ENCODE assay signal across 8 cellular contexts in the genomic region with DNA sequence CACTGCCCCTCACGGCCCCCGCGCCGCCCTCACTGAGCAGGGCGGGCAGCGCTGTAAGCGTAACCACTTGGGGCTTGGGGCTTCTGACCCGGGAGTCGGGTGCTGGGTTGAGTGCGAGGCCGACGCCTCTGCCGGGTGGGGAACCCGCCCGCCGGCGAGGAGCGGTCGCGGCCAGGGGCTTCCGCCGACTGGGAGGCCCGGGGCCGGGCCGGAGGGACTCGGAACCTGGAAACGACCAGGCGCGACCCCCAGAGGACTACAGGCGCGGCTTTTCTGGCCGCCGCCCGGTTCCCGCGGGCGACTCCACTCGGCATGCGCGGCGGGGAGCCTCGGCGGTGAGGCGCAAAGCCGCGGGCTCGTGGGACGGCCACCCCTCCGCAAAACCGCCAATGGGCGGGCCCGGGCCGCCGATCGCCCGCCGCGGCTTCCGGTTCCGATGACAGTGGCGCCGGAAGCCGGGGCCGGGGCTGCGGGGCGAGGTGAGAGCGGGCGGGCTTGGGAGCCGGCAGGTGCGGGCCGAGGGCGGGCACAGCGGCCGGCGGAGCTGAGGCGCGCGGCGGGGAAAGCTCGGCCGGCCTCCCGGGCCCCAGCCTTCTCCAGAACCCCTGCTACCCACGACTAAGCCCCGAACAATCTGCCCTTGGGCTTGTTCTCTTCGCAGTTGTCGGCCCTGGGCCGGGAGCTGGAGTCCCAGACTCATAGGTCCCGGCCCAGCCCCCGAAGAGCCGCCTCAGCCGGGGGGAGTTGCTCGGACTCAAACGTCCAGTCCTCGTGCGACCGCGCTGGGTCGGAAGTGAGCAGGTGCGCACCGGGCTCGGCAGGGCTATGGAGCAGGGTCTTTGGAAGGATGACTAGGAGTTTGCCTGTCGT. TPM values are rescaled to one million over a fixed set of nuclear protein-coding genes. Genes with fewer than 3 reads are reported as not detected.
DNase-seq lines count a peak whose midpoint lies in the region; ATAC-seq and TF ChIP-seq lines count a peak whose summit lies in the region.

A gene with protein sequence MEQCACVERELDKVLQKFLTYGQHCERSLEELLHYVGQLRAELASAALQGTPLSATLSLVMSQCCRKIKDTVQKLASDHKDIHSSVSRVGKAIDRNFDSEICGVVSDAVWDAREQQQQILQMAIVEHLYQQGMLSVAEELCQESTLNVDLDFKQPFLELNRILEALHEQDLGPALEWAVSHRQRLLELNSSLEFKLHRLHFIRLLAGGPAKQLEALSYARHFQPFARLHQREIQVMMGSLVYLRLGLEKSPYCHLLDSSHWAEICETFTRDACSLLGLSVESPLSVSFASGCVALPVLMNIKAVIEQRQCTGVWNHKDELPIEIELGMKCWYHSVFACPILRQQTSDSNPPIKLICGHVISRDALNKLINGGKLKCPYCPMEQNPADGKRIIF (plus strand): TSS at position 439 of the 870 bp plus-strand sequence. CDS start 7,106 bp downstream, outside the sequence.

- no peak for TF ChIP-seq POLR2A in vagina (IDR thresholded peaks at IDR 0.05)

- ATAC-seq in GM18502 (IDR thresholded peaks at IDR 0.05; ENCODE audit: poor library complexity, unreplicated experiment) (peak; percentile 88), HG02798 (IDR thresholded peaks at IDR 0.05; ENCODE audit: poor library complexity, unreplicated experiment) (peak; percentile 92), right cardiac atrium (peak; percentile 97)

- H3K36me3 ChIP-seq in ascending aorta (peaks cover 9 to 11% of the 10 kb centered on the region in 2 donors), vagina (peaks cover 0 to 12% of the 10 kb centered on the region in 2 donors)

- H3K27me3 ChIP-seq in ascending aorta, result no peaks in the 10 kb centered on the region
- H3K27me3 ChIP-seq in right cardiac atrium (ENCODE audit: control insufficient read depth, insufficient read depth), result no peaks in the 10 kb centered on the region
- H3K27me3 ChIP-seq in vagina, result no peaks in the 10 kb centered on the region

- intact Hi-C loops in ascending aorta (cut with DNase I) (loop anchor here (1.0 kb wide), 2 partner anchors 23 to 73 kb away; a partner anchor contains a TSS), right cardiac atrium (cut with DNase I) (no loop called here), vagina (cut with DNase I) (no loop called here)

- peak; percentile 52 for DNase-seq in NCI-H146 treated with DMSO at 0.1 percent for 48 hours (lab: John Stamatoyannopoulos, UW; ENCODE audit: unreplicated experiment)
- DNase-seq in T-helper 22 cell (ENCODE audit: low read depth), result peak; percentile 66
- peak in 1 of 2 donors; percentile 89 for DNase-seq in ascending aorta (ENCODE audit: low spot score in 2 of 2)
- peak; percentile 87 to 95 (median 94) for DNase-seq in right cardiac atrium
- peak; percentile 83 for DNase-seq in putamen (ENCODE audit: low spot score)
- no peak for DNase-seq in vagina (ENCODE audit: extremely low spot score in 2 of 2)

- H3K4me1 ChIP-seq in ascending aorta, result peaks cover 0 to 12% of the 10 kb centered on the region in 2 donors
- peaks cover 6% of the 10 kb centered on the region for H3K4me1 ChIP-seq in right cardiac atrium (ENCODE audit: control insufficient read depth, insufficient read depth, low read length)
- H3K4me1 ChIP-seq in vagina, result peaks cover 18% of the 10 kb centered on the region

- H3K9me3 ChIP-seq in ascending aorta, result no peaks in the 10 kb centered on the region
- no peaks in the 10 kb centered on the region for H3K9me3 ChIP-seq in right cardiac atrium (ENCODE audit: control insufficient read depth, low read length)
- H3K9me3 ChIP-seq in vagina, result no peaks in the 10 kb centered on the region

- H3K4me3 ChIP-seq in ascending aorta, result peak within 1 kb of the TSS; percentile 78 to 80
- H3K4me3 ChIP-seq in right cardiac atrium (ENCODE audit: low read length), result peak within 1 kb of the TSS; percentile 99
- peak within 1 kb of the TSS; percentile 62 to 85 for H3K4me3 ChIP-seq in vagina

- H3K27ac ChIP-seq in ascending aorta (peak within 1 kb of the TSS; percentile 93 to 95), right cardiac atrium (ENCODE audit: low read length) (peak within 1 kb of the TSS; percentile 90), vagina (peak within 1 kb of the TSS; percentile 83)

- under 1% methylated on average over 102 of the region's 102 CpGs for WGBS in right cardiac atrium

- TF ChIP-seq CTCF in ascending aorta (IDR thresholded peaks at IDR 0.05) (no peak), vagina (IDR thresholded peaks at IDR 0.05) (no peak)

RNA-seq across cellular contexts. Expression of the gene that starts here (rescaled TPM):
- total RNA-seq in ascending aorta (81.6 TPM), right cardiac atrium (10 to 100 TPM; 32.2 to 41.7 (median 34.2) TPM), vagina (51.6 TPM)
- 33.5 TPM for polyA plus RNA-seq in right cardiac atrium

Comparison
In these comparisons a context has a peak if more than half of its experiments do, and no peak if none do; other contexts are left out.
1. DNase-seq: peak in NCI-H146 treated with DMSO at 0.1 percent for 48 hours (single experiment), T-helper 22 cell (single experiment), right cardiac atrium (3 of 3) and putamen (single experiment); none in vagina (0 of 2).
2. Peak in every context shown above with its lines, with median percentiles within 50 percentile points of each other: ATAC-seq, H3K27ac ChIP-seq and H3K4me3 ChIP-seq.